In genomic region chr3:149284034-149284433, GRCh38 we compare ENCODE assay signal across 22 cellular contexts. TPM values are rescaled to one million over a fixed set of nuclear protein-coding genes. Genes with fewer than 3 reads are reported as not detected.
"Had no signal": no experiment of that assay in that cellular context is flagged by ENCODE, and none has a peak within 500 bp of the region (broad histone marks: within the 10 kb centered on the region; RNA-seq: fewer than 3 reads in every experiment).

No MANE protein-coding gene starts in this region.

- H3K9me3 ChIP-seq: SK-N-SH had no signal

- H3K9ac ChIP-seq: SK-N-SH had no signal

- H3K27ac ChIP-seq: RWPE1 had no signal

- DNase-seq: KBM-7, MV-4-11, NCI-H1048, NCI-H1105, NCI-H1417 treated with DMSO at 0.1 percent for 48 hours, NCI-H146, NCI-H1694 treated with DMSO at 0.1 percent for 48 hours, NCI-H1930, NCI-H2081, NCI-H2107, NCI-H2171, NCI-H226, NCI-H446, NCI-H510A, NCI-H524 treated with DMSO at 0.1 percent for 48 hours, NCI-H69, NCI-H774, SHP77, SK-N-SH had no signal

- H3K4me2 ChIP-seq: SK-N-SH had no signal

RNA-seq across cellular contexts. Expression of gene TM4SF18, which starts 49.4 kb away (rescaled TPM):
- total RNA-seq: HT-29, MCF 10A had no signal
